ENCODE assay signal across 8 cellular contexts in genomic region chr1:42952353-42953001, GRCh38. TPM values are rescaled to one million over a fixed set of nuclear protein-coding genes. Genes with fewer than 3 reads are reported as not detected.
DNase-seq lines count a peak whose midpoint lies in the region; ATAC-seq and TF ChIP-seq lines count a peak whose summit lies in the region.

No MANE protein-coding gene starts in this region.

- DNase-seq in Right ventricle myocardium inferior (ENCODE audit: missing footprints), result peak; percentile 48
- no peak for DNase-seq in left cardiac atrium
- DNase-seq in HUDEP-2 (lab: John Stamatoyannopoulos, UW; ENCODE audit: unreplicated experiment in 76 of 76), result peak in 58 of 76 experiments; percentile 16 to 76 (median 50)
- peak; percentile 40 for DNase-seq in brain microvascular endothelial cell
- peak; percentile 87 for DNase-seq in smooth muscle cell of the brain vasculature (ENCODE audit: low read depth, low spot score)
- no peak for DNase-seq in DMS79 treated with DMSO at 0.1 percent for 48 hours (lab: John Stamatoyannopoulos, UW)
- no peak for DNase-seq in superior temporal gyrus (ENCODE audit: extremely low spot score)
- DNase-seq in ecto neural progenitor cell (ENCODE audit: low spot score), result no peak

- H3K36me3 ChIP-seq in brain microvascular endothelial cell (replicated peaks), result no peaks in the 10 kb centered on the region

- no peak for ATAC-seq in Right ventricle myocardium inferior
- no peak for ATAC-seq in left cardiac atrium

- no peak for TF ChIP-seq CTCF in brain microvascular endothelial cell (IDR thresholded peaks at IDR 0.05; ENCODE audit: low read depth, low read length, missing control alignments)

- H3K4me3 ChIP-seq in brain microvascular endothelial cell (ENCODE audit: low read depth, low read length), result no peak overlapping the region

- intact Hi-C loops in Right ventricle myocardium inferior (cut with DNase I), result no loop called here
- intact Hi-C loops in left cardiac atrium (cut with DNase I), result no loop called here

- no peaks in the 10 kb centered on the region for H3K27me3 ChIP-seq in brain microvascular endothelial cell (replicated peaks)

- H3K27ac ChIP-seq in brain microvascular endothelial cell, result peak overlapping the region; percentile 24

- in situ Hi-C loops in brain microvascular endothelial cell (cut with HindIII; ENCODE audit: low pct_ligation_motif_present, low sequenced_read_pairs), result no loop called here

RNA-seq across cellular contexts. Expression of gene SLC2A1, which starts 6.2 kb away (rescaled TPM):
- total RNA-seq in Right ventricle myocardium inferior (46.4 TPM), left cardiac atrium (10 to 100 TPM; 10.9 to 12.9 TPM)

Comparison
In these comparisons a context has a peak if more than half of its experiments do, and no peak if none do; other contexts are left out.
1. DNase-seq: peak in Right ventricle myocardium inferior (single experiment), HUDEP-2 (58 of 76), brain microvascular endothelial cell (single experiment) and smooth muscle cell of the brain vasculature (single experiment); none in left cardiac atrium (single experiment), DMS79 treated with DMSO at 0.1 percent for 48 hours (single experiment), superior temporal gyrus (single experiment) and ecto neural progenitor cell (single experiment).